1 cellular context compared by ENCODE assay signal in the genomic region with DNA sequence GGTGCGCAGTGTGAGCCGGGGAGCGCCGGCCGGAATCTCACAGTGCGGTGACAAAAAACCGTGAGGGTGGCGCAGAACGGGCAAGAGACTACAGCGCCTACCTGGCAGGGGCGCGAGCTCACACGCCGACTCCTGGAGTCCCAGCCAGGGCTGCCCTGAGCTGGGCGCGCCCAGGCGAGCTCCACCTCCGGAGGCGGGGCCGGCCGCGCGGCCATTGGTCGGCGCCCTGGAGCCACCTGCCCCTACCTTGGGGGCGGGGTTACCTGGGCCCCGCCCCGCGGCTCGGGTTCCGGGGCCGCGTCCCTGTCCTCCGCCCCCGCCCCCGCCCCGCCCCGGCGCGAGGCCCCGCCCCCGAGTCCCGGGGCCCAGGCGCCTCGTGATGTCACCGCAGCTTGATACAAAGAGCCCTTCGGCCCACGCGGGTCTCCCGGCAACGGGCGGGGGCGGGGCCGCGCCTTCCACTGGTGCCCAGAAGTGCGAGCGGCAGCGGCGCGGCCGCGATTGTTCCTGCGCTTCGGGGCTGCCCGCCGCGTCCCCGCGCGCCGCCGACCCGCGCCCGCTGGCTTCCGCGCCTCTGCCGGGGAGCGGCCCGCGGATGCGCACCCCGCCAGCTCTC.
TF ChIP-seq lines count a peak whose summit lies in the region.

No MANE protein-coding gene starts in this region.

TF ChIP-seq in Ishikawa, 13 proteins besides CTCF, POLR2A, EP300 and RAD21:
- TF ChIP-seq, protein P1, sequence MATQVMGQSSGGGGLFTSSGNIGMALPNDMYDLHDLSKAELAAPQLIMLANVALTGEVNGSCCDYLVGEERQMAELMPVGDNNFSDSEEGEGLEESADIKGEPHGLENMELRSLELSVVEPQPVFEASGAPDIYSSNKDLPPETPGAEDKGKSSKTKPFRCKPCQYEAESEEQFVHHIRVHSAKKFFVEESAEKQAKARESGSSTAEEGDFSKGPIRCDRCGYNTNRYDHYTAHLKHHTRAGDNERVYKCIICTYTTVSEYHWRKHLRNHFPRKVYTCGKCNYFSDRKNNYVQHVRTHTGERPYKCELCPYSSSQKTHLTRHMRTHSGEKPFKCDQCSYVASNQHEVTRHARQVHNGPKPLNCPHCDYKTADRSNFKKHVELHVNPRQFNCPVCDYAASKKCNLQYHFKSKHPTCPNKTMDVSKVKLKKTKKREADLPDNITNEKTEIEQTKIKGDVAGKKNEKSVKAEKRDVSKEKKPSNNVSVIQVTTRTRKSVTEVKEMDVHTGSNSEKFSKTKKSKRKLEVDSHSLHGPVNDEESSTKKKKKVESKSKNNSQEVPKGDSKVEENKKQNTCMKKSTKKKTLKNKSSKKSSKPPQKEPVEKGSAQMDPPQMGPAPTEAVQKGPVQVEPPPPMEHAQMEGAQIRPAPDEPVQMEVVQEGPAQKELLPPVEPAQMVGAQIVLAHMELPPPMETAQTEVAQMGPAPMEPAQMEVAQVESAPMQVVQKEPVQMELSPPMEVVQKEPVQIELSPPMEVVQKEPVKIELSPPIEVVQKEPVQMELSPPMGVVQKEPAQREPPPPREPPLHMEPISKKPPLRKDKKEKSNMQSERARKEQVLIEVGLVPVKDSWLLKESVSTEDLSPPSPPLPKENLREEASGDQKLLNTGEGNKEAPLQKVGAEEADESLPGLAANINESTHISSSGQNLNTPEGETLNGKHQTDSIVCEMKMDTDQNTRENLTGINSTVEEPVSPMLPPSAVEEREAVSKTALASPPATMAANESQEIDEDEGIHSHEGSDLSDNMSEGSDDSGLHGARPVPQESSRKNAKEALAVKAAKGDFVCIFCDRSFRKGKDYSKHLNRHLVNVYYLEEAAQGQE (IDR thresholded peaks at IDR 0.05; ENCODE audit: low read depth) = no peak
- TF ChIP-seq ZBTB7A (IDR thresholded peaks at IDR 0.05; ENCODE audit: low read depth) (peak; percentile 25; the same call in 1 of the 2 replicates), EGR1 (IDR thresholded peaks at IDR 0.05) (peak; percentile 82), NFIC (IDR thresholded peaks at IDR 0.05) (no peak), MAX (IDR thresholded peaks at IDR 0.05) (peak; percentile 80), TEAD4 (IDR thresholded peaks at IDR 0.05) (peak; percentile 44; the same call in 1 of the 2 replicates), CREB1 (IDR thresholded peaks at IDR 0.05; ENCODE audit: low read depth) (no peak), TAF1 (IDR thresholded peaks at IDR 0.05; ENCODE audit: low read depth) (peak; percentile 85; the same call in 1 of the 2 replicates)
- TF ChIP-seq, protein P2, sequence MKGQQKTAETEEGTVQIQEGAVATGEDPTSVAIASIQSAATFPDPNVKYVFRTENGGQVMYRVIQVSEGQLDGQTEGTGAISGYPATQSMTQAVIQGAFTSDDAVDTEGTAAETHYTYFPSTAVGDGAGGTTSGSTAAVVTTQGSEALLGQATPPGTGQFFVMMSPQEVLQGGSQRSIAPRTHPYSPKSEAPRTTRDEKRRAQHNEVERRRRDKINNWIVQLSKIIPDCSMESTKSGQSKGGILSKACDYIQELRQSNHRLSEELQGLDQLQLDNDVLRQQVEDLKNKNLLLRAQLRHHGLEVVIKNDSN (IDR thresholded peaks at IDR 0.05) = no peak
